In genomic region chr10:119525116-119525515, GRCh38 we compare ENCODE assay signal across 16 cellular contexts.
"Had no signal": no experiment of that assay in that cellular context is flagged by ENCODE, and none has a peak within 500 bp of the region (broad histone marks: within the 10 kb centered on the region; RNA-seq: fewer than 3 reads in every experiment).

No MANE protein-coding gene starts in this region.

- H3K9me3 ChIP-seq: ascending aorta, esophagus muscularis mucosa, mucosa of descending colon, thoracic aorta had no signal

- H3K4me1 ChIP-seq: ascending aorta had no signal

- ATAC-seq: mucosa of descending colon; natural killer cell; sciatic nerve; stimulated activated memory B cell treated with anti-CD40 and anti-IgM and Interleukin-4, amounts not matched to agents 10 μg/mL and 1 μg/mL and 100 μg/mL, for 72 hours had no signal

- H3K27ac ChIP-seq: ascending aorta, esophagus muscularis mucosa, parathyroid adenoma, thoracic aorta, VCaP had no signal

- H2AFZ ChIP-seq: parathyroid adenoma had no signal

- H3K79me2 ChIP-seq: parathyroid adenoma had no signal

- FAIRE-seq: endothelial cell of umbilical vein had no signal

- DNase-seq: activated CD4-positive, alpha-beta T cell treated with anti-CD3 and anti-CD28 coated beads, Interleukin-2, amount 50 U/mL, for 4 hours; activated CD4-positive, CD25-positive, alpha-beta regulatory T cell treated with anti-CD3 and anti-CD28 coated beads, Interleukin-2, amount 50 U/mL, for 72 hours; activated T-cell treated with anti-CD3 and anti-CD28 coated beads, Interleukin-2, amount 50 U/mL, for 1 hour; effector CD4-positive, alpha-beta T cell; natural killer cell; stimulated activated CD4-positive, alpha-beta T cell treated with anti-CD3 and anti-CD28 coated beads, Interleukin-4, amount 100 ng/mL, for 24 hours; T-helper 2 cell had no signal

- H3K4me3 ChIP-seq: ascending aorta, esophagus muscularis mucosa, mucosa of descending colon, thoracic aorta had no signal

- H3K27me3 ChIP-seq: ascending aorta, esophagus muscularis mucosa had no signal

- H3K9ac ChIP-seq: parathyroid adenoma had no signal
